22 cellular contexts compared by ENCODE assay signal in the genomic region with DNA sequence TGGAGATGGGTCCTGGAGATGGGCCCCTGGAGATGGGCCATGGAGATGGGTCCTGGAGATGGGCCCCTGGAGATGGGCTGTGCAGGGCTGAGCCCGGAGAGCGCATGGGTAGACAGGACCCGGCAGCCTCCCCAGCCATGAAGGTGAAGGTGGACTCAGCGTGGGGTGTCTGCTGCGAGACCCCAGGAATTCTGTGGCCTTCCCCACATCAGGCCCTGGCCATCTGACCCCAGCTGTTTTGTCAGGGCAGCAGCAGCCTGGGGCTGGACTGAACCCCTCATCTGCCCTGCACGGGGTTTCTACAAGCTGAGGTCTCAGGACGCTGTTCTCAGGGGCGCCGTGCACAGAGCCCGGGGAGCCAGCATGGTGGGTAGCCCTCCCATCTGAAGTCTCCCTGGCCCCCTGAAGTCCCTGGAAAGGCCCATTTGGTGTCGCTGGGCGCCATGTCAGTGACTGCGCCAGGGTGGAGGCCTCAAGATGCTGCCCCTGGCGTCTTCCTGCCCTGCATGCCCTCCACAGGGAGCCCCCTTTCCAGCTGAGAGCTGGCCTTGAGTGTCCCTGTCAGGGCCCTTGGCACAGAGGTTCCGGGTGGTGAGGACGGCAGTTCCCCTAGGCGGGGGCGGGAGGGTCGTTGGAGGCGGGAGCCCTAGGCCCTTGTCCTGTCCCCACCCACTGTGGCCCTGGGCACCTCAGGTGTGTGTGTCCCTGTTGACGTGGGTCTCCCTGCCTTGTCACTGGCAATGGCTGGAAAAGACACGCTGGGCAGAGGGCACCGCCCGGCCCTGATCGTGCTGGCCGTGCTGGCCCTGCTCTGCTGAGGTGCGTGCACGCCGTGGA. TPM values are rescaled to one million over a fixed set of nuclear protein-coding genes. Genes with fewer than 3 reads are reported as not detected.
A peak's percentile ranks its signal among the peaks of the same experiment; 100 is the strongest.
DNase-seq lines count a peak whose midpoint lies in the region; ATAC-seq and TF ChIP-seq lines count a peak whose summit lies in the region.
"Had no signal": no experiment of that assay in that cellular context is flagged by ENCODE, and none has a peak within 500 bp of the region (broad histone marks: within the 10 kb centered on the region; RNA-seq: fewer than 3 reads in every experiment).

No MANE protein-coding gene starts in this region.

- H3K36me3 ChIP-seq in heart right ventricle (no peaks in the 10 kb centered on the region), osteoblast (ENCODE audit: insufficient read depth, low read length) (no peaks in the 10 kb centered on the region), MM.1S (replicated peaks; ENCODE audit: insufficient read depth, low read length) (no peaks in the 10 kb centered on the region)
- H3K36me3 ChIP-seq: BLaER1, HAP-1, MG63 had no signal

- H3K9me2 ChIP-seq in MM.1S (replicated peaks; ENCODE audit: insufficient read depth, low read length), result no peaks in the 10 kb centered on the region

- H3K27me3 ChIP-seq in heart right ventricle (peaks cover 0 to 54% (median 45%) of the 10 kb centered on the region in 7 donors), dorsolateral prefrontal cortex (no peaks in the 10 kb centered on the region), osteoblast (ENCODE audit: insufficient read depth, low read length) (peaks cover 24% of the 10 kb centered on the region), MM.1S (replicated peaks; ENCODE audit: insufficient read depth, low read length) (peaks cover 62% of the 10 kb centered on the region)
- H3K27me3 ChIP-seq: MG63 had no signal

- TF ChIP-seq CTCF in heart right ventricle (IDR thresholded peaks at IDR 0.05), result no peak
- no peak for TF ChIP-seq CTCF in dorsolateral prefrontal cortex (IDR thresholded peaks at IDR 0.05 in 54 of 56, conservative IDR thresholded peaks at IDR 0.05 in 2 of 56; ENCODE audit: low read depth in 1 of 56, partially characterized antibody in 56 of 56)
- no peak for TF ChIP-seq CTCF in osteoblast (IDR thresholded peaks at IDR 0.05; ENCODE audit: extremely low read depth, low read depth, low read length)
- no peak for TF ChIP-seq CTCF in MM.1S (IDR thresholded peaks at IDR 0.05; ENCODE audit: low read length)

- H3K9ac ChIP-seq in MM.1S (ENCODE audit: low read length), result no peak overlapping the region
- H3K9ac ChIP-seq: BLaER1 had no signal

- ATAC-seq in Right ventricle myocardium superior (ENCODE audit: poor library complexity) (no peak), heart right ventricle (no peak), HG03159 (IDR thresholded peaks at IDR 0.05; ENCODE audit: unreplicated experiment) (no peak)

- peaks cover 0 to 9% (median 5%) of the 10 kb centered on the region in 9 donors for H3K4me1 ChIP-seq in heart right ventricle
- H3K4me1 ChIP-seq in osteoblast (ENCODE audit: insufficient read depth, low read length), result no peaks in the 10 kb centered on the region
- H3K4me1 ChIP-seq in MM.1S (ENCODE audit: low read length), result no peaks in the 10 kb centered on the region
- H3K4me1 ChIP-seq: BLaER1 had no signal

- DNase-seq in Right ventricle myocardium superior (peak; percentile 24), heart right ventricle (no peak), dorsolateral prefrontal cortex (peak in 1 of 10 donors; percentile 38), osteoblast (ENCODE audit: insufficient read length, low spot score, missing footprints) (peak; percentile 76), LoVo (ENCODE audit: low spot score) (no peak), MM.1S (no peak)
- DNase-seq: DMS53, GOT3, HFFc6, KBM-7, MG63, NCI-H1048, NCI-H1417, NCI-H1694 treated with DMSO at 0.1 percent for 48 hours, NCI-H2081, NCI-H2227 treated with DMSO at 0.1 percent for 48 hours, NCI-H526 treated with DMSO at 0.1 percent for 48 hours, RPMI8226, SHP77 treated with DMSO at 0.1 percent for 48 hours had no signal

- H4K20me1 ChIP-seq in osteoblast (ENCODE audit: insufficient read depth, low read length) (no peaks in the 10 kb centered on the region), MM.1S (ENCODE audit: insufficient read depth, low read length) (no peaks in the 10 kb centered on the region)

- H3K9me3 ChIP-seq in heart right ventricle (no peaks in the 10 kb centered on the region), osteoblast (ENCODE audit: low read depth, low read length) (no peaks in the 10 kb centered on the region), MM.1S (replicated peaks; ENCODE audit: insufficient read depth, low read length) (no peaks in the 10 kb centered on the region)
- H3K9me3 ChIP-seq: BLaER1, HAP-1, MG63 had no signal

- intact Hi-C loops in Right ventricle myocardium superior (cut with DNase I) (no loop called here), heart right ventricle (cut with DNase I) (no loop called here), dorsolateral prefrontal cortex (cut with DNase I) (loop anchor here (5.0 to 10.0 kb wide), 3 partner anchors 52 to 122 kb away; no protein-coding TSS in a partner anchor)

- H2AFZ ChIP-seq in osteoblast (ENCODE audit: low read length), result no peak overlapping the region
- no peak overlapping the region for H2AFZ ChIP-seq in MM.1S (ENCODE audit: low read length)

- no peaks in the 10 kb centered on the region for H3K79me2 ChIP-seq in osteoblast (ENCODE audit: insufficient read depth, low read length)
- no peaks in the 10 kb centered on the region for H3K79me2 ChIP-seq in MM.1S (ENCODE audit: low read length)

- H3K4me2 ChIP-seq in osteoblast (ENCODE audit: insufficient read depth, low read length) (no peak overlapping the region), MM.1S (ENCODE audit: low read depth, low read length) (no peak overlapping the region)
- H3K4me2 ChIP-seq: BLaER1 had no signal

- H3F3A ChIP-seq in MM.1S (ENCODE audit: insufficient read depth, low read length), result no peaks in the 10 kb centered on the region

- WGBS in heart right ventricle, 2 donors, result 92 to 93% methylated on average over 29 of the region's 29 CpGs

- H3K27ac ChIP-seq in heart right ventricle (no peak overlapping the region), dorsolateral prefrontal cortex (peak overlapping the region; percentile 49 to 100 (median 97)), osteoblast (ENCODE audit: low read depth, low read length) (no peak overlapping the region), MM.1S (ENCODE audit: low read length) (no peak overlapping the region)
- H3K27ac ChIP-seq: BLaER1 had no signal

- no peak overlapping the region for H3K4me3 ChIP-seq in heart right ventricle
- H3K4me3 ChIP-seq in dorsolateral prefrontal cortex, result peak overlapping the region in 11 of 59 donors; percentile 2 to 27 (median 13)
- H3K4me3 ChIP-seq in osteoblast (ENCODE audit: insufficient read depth, low read length), result no peak overlapping the region
- no peak overlapping the region for H3K4me3 ChIP-seq in MM.1S (ENCODE audit: low read length)
- H3K4me3 ChIP-seq: BLaER1, HAP-1, MG63 had no signal

RNA-seq across cellular contexts. Expression of a gene that starts 5.4 kb away (rescaled TPM):
- 0.67 TPM for total RNA-seq in Right ventricle myocardium superior
- total RNA-seq in heart right ventricle, result under 1 TPM in 9 of 10 donors, not detected in 1; 0.13 to 0.91 (median 0.42) TPM
- 1 to 10 TPM in 1 of 2 donors, under 1 TPM in 1; 0.68 to 2.3 TPM for polyA plus RNA-seq in heart right ventricle
- total RNA-seq in dorsolateral prefrontal cortex, result 100 to 1,000 TPM in 115 of 120 experiments, 10 to 100 TPM in 5; 82.1 to 191 (median 130) TPM
- 0.36 TPM in 1 of 2 replicates, not detected in the other for total RNA-seq in osteoblast

Comparison
In these comparisons a context has a peak if more than half of its experiments do, and no peak if none do; other contexts are left out.
1. DNase-seq: peak in Right ventricle myocardium superior (single experiment) and osteoblast (single experiment); none in heart right ventricle (0 of 2), LoVo (single experiment) and MM.1S (single experiment).
2. H3K27ac ChIP-seq: peak in dorsolateral prefrontal cortex (59 of 59); none in heart right ventricle (0 of 10), osteoblast (single experiment) and MM.1S (single experiment).
3. RNA of a gene that starts 5.4 kb away (total RNA-seq): 82.1 to 191 TPM in dorsolateral prefrontal cortex; 0.67 TPM in Right ventricle myocardium superior (single experiment), 0.13 to 0.91 TPM in heart right ventricle and 0.36 TPM in osteoblast; every median in the first group is over 10 times any median in the second.
4. intact Hi-C loops: an anchor here in dorsolateral prefrontal cortex (5.0 to 10.0 kb wide); none called in Right ventricle myocardium superior and heart right ventricle.